ENCODE assay signal across 8 cellular contexts in the genomic region with DNA sequence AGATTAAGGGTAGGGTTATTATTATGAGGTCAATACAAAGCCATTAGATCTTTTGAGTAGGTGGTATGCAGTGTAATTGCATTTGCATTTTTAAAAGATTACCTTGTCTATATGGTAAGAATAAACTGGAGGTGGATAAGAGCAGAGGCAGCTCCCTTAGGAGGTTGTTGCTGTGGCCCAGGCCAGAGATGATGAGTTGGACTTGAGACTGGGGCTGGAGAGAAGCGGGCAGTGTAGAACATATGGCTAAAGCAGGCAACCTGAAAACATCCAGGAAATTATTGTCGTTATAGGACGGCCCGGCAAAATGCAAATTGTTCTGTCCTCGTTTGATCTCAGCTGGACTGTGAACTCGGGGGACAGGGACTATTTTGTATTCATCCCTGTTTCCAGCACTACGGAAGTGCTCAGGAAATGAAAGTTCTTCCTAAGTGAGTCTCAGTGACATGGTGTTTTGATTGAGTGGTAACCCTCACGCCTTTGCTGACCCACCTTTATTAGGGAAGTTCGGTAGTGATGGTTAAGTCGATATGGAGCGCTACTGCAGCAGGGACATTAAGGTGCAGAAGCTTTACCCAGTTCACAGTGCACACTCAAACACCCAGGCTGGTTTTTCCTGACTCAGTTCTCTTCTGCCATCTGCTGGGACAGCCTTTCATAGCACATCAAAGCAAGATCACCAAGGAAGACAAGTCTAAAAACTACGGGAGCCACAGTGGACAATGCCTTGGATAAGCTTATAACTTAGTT.
DNase-seq lines count a peak whose midpoint lies in the region; ATAC-seq lines count a peak whose summit lies in the region.

No MANE protein-coding gene starts in this region.

- H3K9me3 Mint-ChIP-seq in activated T-cell treated with anti-CD3 and anti-CD28 coated beads, Interleukin-2, amount 50 U/mL, for 24 hours = no peaks in the 10 kb centered on the region

- no peak overlapping the region for H3K27ac Mint-ChIP-seq in activated T-cell treated with anti-CD3 and anti-CD28 coated beads, Interleukin-2, amount 50 U/mL, for 24 hours

- H3K4me3 Mint-ChIP-seq in activated T-cell treated with anti-CD3 and anti-CD28 coated beads, Interleukin-2, amount 50 U/mL, for 24 hours = no peak overlapping the region

- DNase-seq in activated T-cell treated with anti-CD3 and anti-CD28 coated beads for 1 hour (ENCODE audit: low read depth) = peak; percentile 34
- DNase-seq in activated T-cell treated with anti-CD3 and anti-CD28 coated beads, Interleukin-2, amount 50 U/mL, for 24 hours = no peak
- DNase-seq in NCI-H1694 treated with DMSO at 0.1 percent for 48 hours (lab: John Stamatoyannopoulos, UW) = peak; percentile 51
- peak; percentile 10 for DNase-seq in T-helper 22 cell (ENCODE audit: low read depth)
- DNase-seq in cerebellar nuclear complex (lab: John Stamatoyannopoulos, UW) = peak; percentile 23 to 65
- peak; percentile 66 for DNase-seq in kidney tubule cell (ENCODE audit: low spot score)
- DNase-seq in stimulated activated CD4-positive, alpha-beta T cell treated with anti-CD3 and anti-CD28 coated beads, Interleukin-4, amount 100 ng/mL, for 4 hours = peak; percentile 33 to 49

- ATAC-seq in HG02759 (IDR thresholded peaks at IDR 0.05; ENCODE audit: unreplicated experiment) = peak; percentile 79

- H3K27me3 Mint-ChIP-seq in activated T-cell treated with anti-CD3 and anti-CD28 coated beads, Interleukin-2, amount 50 U/mL, for 24 hours = peaks cover 5% of the 10 kb centered on the region

- no peaks in the 10 kb centered on the region for H3K36me3 Mint-ChIP-seq in activated T-cell treated with anti-CD3 and anti-CD28 coated beads, Interleukin-2, amount 50 U/mL, for 24 hours (ENCODE audit: low read depth)

- H3K4me1 Mint-ChIP-seq in activated T-cell treated with anti-CD3 and anti-CD28 coated beads, Interleukin-2, amount 50 U/mL, for 24 hours (ENCODE audit: low read depth) = peaks cover 9% of the 10 kb centered on the region
